Comparison of ENCODE assay signal across 8 cellular contexts in genomic region chr17:48012151-48012520, GRCh38. TPM values are rescaled to one million over a fixed set of nuclear protein-coding genes. Genes with fewer than 3 reads are reported as not detected.
DNase-seq lines count a peak whose midpoint lies in the region; ATAC-seq, FAIRE-seq and TF ChIP-seq lines count a peak whose summit lies in the region.

No MANE protein-coding gene starts in this region.

- peak overlapping the region; percentile 53 for H3K4me3 ChIP-seq in AG10803 (ENCODE audit: low read length)
- peak overlapping the region; percentile 19 for H3K4me3 ChIP-seq in fibroblast of mammary gland (ENCODE audit: control insufficient read depth, low read depth, low read length)
- H3K4me3 ChIP-seq in pancreas = peak overlapping the region in 1 of 4 donors; percentile 38

- H3K27me3 ChIP-seq in pancreas = no peaks in the 10 kb centered on the region

- POLR2A ChIA-PET in HEK293T (lab: Yijun Ruan, JAX) = interaction anchor here (0.7 to 2.3 kb wide), 6 partner anchors 9 to 71 kb away, joined by 3 to 8 read pairs (median 4); partner anchors contain the start of genes CDK5RAP3, NFE2L1 and PNPO

- intact Hi-C loops in pancreas (cut with DNase I) = loop anchor here in 1 of 3 donors (10.0 kb wide), 1 partner anchor 167 kb away; the partner anchor contains the start of gene SCRN2

- peak; percentile 53 to 87 (median 85) for ATAC-seq in pancreas
- no peak for ATAC-seq in GM18517 (IDR thresholded peaks at IDR 0.05; ENCODE audit: unreplicated experiment)

- WGBS in pancreas, 2 donors = 0 to 1% methylated on average over 34 of the region's 34 CpGs

- TF ChIP-seq CTCF in AG10803 (conservative IDR thresholded peaks at IDR 0.05; ENCODE audit: low read length) (no peak), fibroblast of mammary gland (conservative IDR thresholded peaks at IDR 0.05; ENCODE audit: control insufficient read depth, insufficient read depth, low read depth, low read length) (no peak), pancreas (IDR thresholded peaks at IDR 0.05) (no peak)

- H3K4me1 ChIP-seq in pancreas = peaks cover 0 to 5% (median 0%) of the 10 kb centered on the region in 3 donors

- no peak overlapping the region for H3K27ac ChIP-seq in pancreas

- no peaks in the 10 kb centered on the region for H3K9me3 ChIP-seq in pancreas

- CTCF ChIA-PET in HEK293T (lab: Yijun Ruan, JAX) = interaction anchor here (0.6 to 1.8 kb wide), 7 partner anchors 24 to 169 kb away, joined by 3 to 8 read pairs (median 4); no protein-coding TSS in a partner anchor

- FAIRE-seq in pancreas (lab: Jason Lieb, UNC) = no peak

- DNase-seq in AG10803 (ENCODE audit: low read depth) (peak; percentile 30), HEK293T (ENCODE audit: extremely low spot score) (peak; percentile 81), NCI-H748 (lab: John Stamatoyannopoulos, UW; ENCODE audit: unreplicated experiment) (peak; percentile 97), activated T-cell treated with anti-CD3 and anti-CD28 coated beads for 4 hours (peak; percentile 37), fibroblast of mammary gland (ENCODE audit: low read depth) (no peak), pancreas (peak in 3 of 6 donors; percentile 29 to 80 (median 52)), HK-2 (ENCODE audit: unreplicated experiment) (no peak)

- H3K36me3 ChIP-seq in pancreas = no peaks in the 10 kb centered on the region

TF ChIP-seq in HEK293T, 16 proteins besides CTCF, POLR2A, EP300 and RAD21:
- TF ChIP-seq PKNOX1 (IDR thresholded peaks at IDR 0.05) (peak; percentile 4; the same call in 1 of the 2 replicates), BHLHE40 (IDR thresholded peaks at IDR 0.05; ENCODE audit: borderline replicate concordance) (no peak)

RNA-seq across cellular contexts. Expression of gene COPZ2, which starts 25.5 kb away (rescaled TPM):
- 10 to 100 TPM in 2 of 6 donors, 1 to 10 TPM in 4; 6.3 to 10.8 (median 8.6) TPM for total RNA-seq in pancreas
- 1 to 10 TPM; 9.7 to 9.8 TPM for polyA plus RNA-seq in pancreas

RNA-seq across cellular contexts. Expression of gene NFE2L1, which starts 36.0 kb away (rescaled TPM):
- total RNA-seq in pancreas = 10 to 100 TPM; 27.4 to 74.0 (median 44.5) TPM
- polyA plus RNA-seq in pancreas = 10 to 100 TPM; 40.9 to 47.2 TPM

RNA-seq across cellular contexts. Expression of gene CDK5RAP3, which starts 41.2 kb away (rescaled TPM):
- total RNA-seq in pancreas = 100 to 1,000 TPM; 134 to 234 (median 165) TPM
- polyA plus RNA-seq in pancreas = 1,000 to 10,000 TPM; 1,052 to 1,312 TPM

RNA-seq across cellular contexts. Expression of gene PRR15L, which starts 54.5 kb away (rescaled TPM):
- 10 to 100 TPM; 26.6 to 68.6 (median 42.7) TPM for total RNA-seq in pancreas
- polyA plus RNA-seq in pancreas = 10 to 100 TPM; 59.9 to 64.9 TPM

Comparison
In these comparisons a context has a peak if more than half of its experiments do, and no peak if none do; other contexts are left out.
1. DNase-seq: peak in AG10803 (single experiment), HEK293T (single experiment), NCI-H748 (single experiment) and activated T-cell treated with anti-CD3 and anti-CD28 coated beads for 4 hours (single experiment); none in fibroblast of mammary gland (single experiment) and HK-2 (single experiment).